In the genomic region with DNA sequence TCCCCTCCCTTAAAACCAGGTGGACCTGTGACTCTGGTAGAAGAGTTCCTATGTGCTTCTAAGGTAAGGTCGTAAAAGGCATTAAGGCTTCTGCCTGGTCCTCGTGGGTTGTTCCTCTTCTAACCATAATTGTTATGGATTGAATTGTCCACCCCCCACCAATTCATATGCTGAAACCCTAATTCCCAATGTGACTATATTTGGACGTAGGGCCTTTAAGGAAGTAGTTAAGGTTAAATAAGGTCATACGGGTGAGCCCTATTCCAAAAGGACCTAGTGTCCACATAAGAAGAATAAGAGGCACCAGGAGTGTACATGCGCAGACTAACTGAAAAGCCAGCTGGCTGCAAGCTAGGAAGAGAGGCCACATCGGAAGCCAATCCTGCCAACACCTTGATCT, we compare ENCODE assay signal across 11 cellular contexts. TPM values are rescaled to one million over a fixed set of nuclear protein-coding genes. Genes with fewer than 3 reads are reported as not detected.
A peak's percentile ranks its signal among the peaks of the same experiment; 100 is the strongest.
DNase-seq lines count a peak whose midpoint lies in the region; ATAC-seq, FAIRE-seq and TF ChIP-seq lines count a peak whose summit lies in the region.
"Had no signal": no experiment of that assay in that cellular context is flagged by ENCODE, and none has a peak within 500 bp of the region (broad histone marks: within the 10 kb centered on the region; RNA-seq: fewer than 3 reads in every experiment).

No MANE protein-coding gene starts in this region.

- peaks cover 35% of the 10 kb centered on the region for H3K36me3 Mint-ChIP-seq in T-cell

- no peaks in the 10 kb centered on the region for H3K9me3 Mint-ChIP-seq in T-cell

- in situ Hi-C loops in HepG2 (cut with HindIII; ENCODE audit: extremely low pct_ligation_motif_present, low pct_unique_long_range_greater_than_20kb), result no loop called here

- no peak for TF ChIP-seq RAD21 in HepG2 (CRISPR knock-in tag; IDR thresholded peaks at IDR 0.05)

- POLR2A ChIA-PET in HepG2 (lab: Yijun Ruan, JAX) (no interaction called here), T-cell (lab: Charles Lee) (interaction anchor here in 1 of 2 donors (0.7 to 1.1 kb wide), 2 partner anchors 16 to 279 kb away, joined by 6 to 7 read pairs; no protein-coding TSS in a partner anchor)

- peaks cover 62 to 79% (median 68%) of the 10 kb centered on the region in 3 donors for H3K4me1 Mint-ChIP-seq in T-cell

- no peak for TF ChIP-seq POLR2A in HepG2 (IDR thresholded peaks at IDR 0.05; ENCODE audit: insufficient read depth in 1 of 2, low read depth in 2 of 2, low read length in 2 of 2)
- TF ChIP-seq POLR2A in right lobe of liver (IDR thresholded peaks at IDR 0.05), result no peak

- H3K4me3 Mint-ChIP-seq in T-cell, result peak overlapping the region; percentile 52 to 86 (median 60)

- H3K79me2 ChIP-seq in HepG2 (ENCODE audit: insufficient read depth, low read length), result peaks cover 38% of the 10 kb centered on the region

- H3K4me2 ChIP-seq in HepG2 (ENCODE audit: low read depth, low read length), result peak overlapping the region; percentile 78

- 98% methylated on average over 5 of the region's 6 CpGs for WGBS in HepG2 (ENCODE audit: low lambda C conversion rate)
- 73% methylated on average over 6 of the region's 6 CpGs for WGBS in right lobe of liver (ENCODE audit: insufficient coverage, low coverage, low lambda C conversion rate, missing lambda C conversion rate)

- no peak overlapping the region for H2AFZ ChIP-seq in HepG2 (ENCODE audit: low read length)

- no peak for DNase-seq in HepG2 (ENCODE audit: low spot score)
- DNase-seq in right lobe of liver, result no peak
- no peak for DNase-seq in T-cell
- DNase-seq in upper lobe of right lung, result no peak
- DNase-seq in GF-D8 (lab: John Stamatoyannopoulos, UW), result no peak
- no peak for DNase-seq in NCI-H146 (lab: John Stamatoyannopoulos, UW)
- DNase-seq in posterior cingulate gyrus, result no peak
- DNase-seq: activated naive CD4-positive, alpha-beta T cell treated with anti-CD3 and anti-CD28 coated beads, Interleukin-2, amount 50 U/mL, for 16 hours; COR-L47; NCI-H510A treated with DMSO at 0.1 percent for 48 hours had no signal

- H3K27ac Mint-ChIP-seq in T-cell, result peak overlapping the region in 1 of 2 donors; percentile 47

- CTCF ChIA-PET in HepG2 (lab: Yijun Ruan, JAX; ENCODE audit: low intra/inter-chr PET ratio, low total read pairs) (no interaction called here), T-cell (lab: Charles Lee) (no interaction called here)

- H3K36me3 ChIP-seq in HepG2 (replicated peaks in 1 of 2; ENCODE audit: control insufficient read depth in 1 of 2, insufficient read depth in 2 of 2, low read length in 2 of 2) (peaks cover 0 to 6% of the 10 kb centered on the region in 2 experiments; a peak in 2 of 5 replicates), right lobe of liver (peaks cover 0 to 6% (median 0%) of the 10 kb centered on the region in 4 donors), iPS-20b (ENCODE audit: insufficient read depth, low read depth, low read length) (peaks cover 16% of the 10 kb centered on the region; the same call in 1 of the 2 replicates), upper lobe of right lung (peaks cover 24% of the 10 kb centered on the region)

- no peak overlapping the region for H3K9ac ChIP-seq in HepG2 (ENCODE audit: insufficient read depth, low read depth, low read length)
- H3K9ac ChIP-seq in iPS-20b (ENCODE audit: low read depth, low read length), result no peak overlapping the region

- intact Hi-C loops in HepG2 (cut with micrococcal nuclease; ENCODE audit: unreplicated experiment), result loop anchor here (5.0 kb wide), 2 partner anchors 59 to 271 kb away; partner anchors contain the start of gene NEO1
- intact Hi-C loops in right lobe of liver (cut with DNase I), result no loop called here
- intact Hi-C loops in upper lobe of right lung (cut with DNase I), result no loop called here
- intact Hi-C loops in posterior cingulate gyrus (cut with DNase I), result loop anchor here (5.0 to 10.0 kb wide), 2 partner anchors 463 to 851 kb away; partner anchors contain the start of gene NPTN

- no TSS peak for BruUV-seq in HepG2 (replicated peaks; lab: Mats Ljungman, UMichigan)

- H3K9me3 ChIP-seq in HepG2 (ENCODE audit: low read length) (no peaks in the 10 kb centered on the region), right lobe of liver (no peaks in the 10 kb centered on the region), iPS-20b (ENCODE audit: insufficient read depth, low read depth, low read length) (no peaks in the 10 kb centered on the region), upper lobe of right lung (no peaks in the 10 kb centered on the region)

- H3K27me3 ChIP-seq in HepG2 (ENCODE audit: control insufficient read depth in 1 of 2, insufficient read depth in 2 of 2, low read length in 2 of 2), result no peaks in the 10 kb centered on the region; a peak in 1 of 5 replicates
- no peaks in the 10 kb centered on the region for H3K27me3 ChIP-seq in right lobe of liver
- H3K27me3 ChIP-seq in iPS-20b (ENCODE audit: insufficient read depth, low read length), result no peaks in the 10 kb centered on the region
- no peaks in the 10 kb centered on the region for H3K27me3 ChIP-seq in upper lobe of right lung

- no peak for TF ChIP-seq EP300 in HepG2 (IDR thresholded peaks at IDR 0.05; ENCODE audit: low read depth in 2 of 2, low read length in 2 of 2)
- TF ChIP-seq EP300 in HepG2 (CRISPR knock-in tag; IDR thresholded peaks at IDR 0.05; ENCODE audit: borderline replicate concordance), result no peak

- H3K4me1 ChIP-seq in HepG2 (ENCODE audit: insufficient read depth, low read length), result peaks cover 43% of the 10 kb centered on the region
- peaks cover 0 to 14% (median 8%) of the 10 kb centered on the region in 4 donors for H3K4me1 ChIP-seq in right lobe of liver
- H3K4me1 ChIP-seq in iPS-20b (ENCODE audit: insufficient read depth, low read length), result peaks cover 7% of the 10 kb centered on the region
- H3K4me1 ChIP-seq in upper lobe of right lung, result peaks cover 24% of the 10 kb centered on the region

- no peaks in the 10 kb centered on the region for H3K27me3 Mint-ChIP-seq in T-cell

- H3K4me3 ChIP-seq in HepG2 (replicated peaks in 1 of 3; ENCODE audit: insufficient read depth in 1 of 3, low read depth in 2 of 3, low read length in 3 of 3) (peak overlapping the region; percentile 19 to 94 (median 93); a peak in 4 of 6 replicates), right lobe of liver (no peak overlapping the region), iPS-20b (ENCODE audit: low read length) (peak overlapping the region; percentile 98), upper lobe of right lung (peak overlapping the region; percentile 98)

- ATAC-seq in HepG2 (no peak), right lobe of liver (no peak), T-cell (replicated peaks in 1 of 4) (no peak), upper lobe of right lung (no peak)

- no peaks in the 10 kb centered on the region; the same call in 1 of the 2 replicates for H4K20me1 ChIP-seq in HepG2 (ENCODE audit: insufficient read depth, low read length)

- TF ChIP-seq CTCF in HepG2 (CRISPR knock-in tag; IDR thresholded peaks at IDR 0.05), result no peak
- TF ChIP-seq CTCF in right lobe of liver (IDR thresholded peaks at IDR 0.05), result no peak
- no peak for TF ChIP-seq CTCF in upper lobe of right lung (IDR thresholded peaks at IDR 0.05)

- H3K27ac ChIP-seq in HepG2 (ENCODE audit: extremely low read length, insufficient read depth, low read length), result no peak overlapping the region
- H3K27ac ChIP-seq in right lobe of liver, result no peak overlapping the region
- H3K27ac ChIP-seq in iPS-20b (ENCODE audit: low read length), result no peak overlapping the region
- H3K27ac ChIP-seq in upper lobe of right lung, result no peak overlapping the region

- no peak for FAIRE-seq in HepG2 (lab: Jason Lieb, UNC)

TF ChIP-seq in HepG2, 621 proteins besides CTCF, POLR2A, EP300 and RAD21:
- no peak for TF ChIP-seq ZNF557 (CRISPR knock-in tag; IDR thresholded peaks at IDR 0.05)
- no peak for TF ChIP-seq TMF1 (CRISPR knock-in tag; IDR thresholded peaks at IDR 0.05; ENCODE audit: low read depth)
- no peak for TF ChIP-seq JUN (CRISPR knock-in tag; IDR thresholded peaks at IDR 0.05)
- TF ChIP-seq ZNF784 (CRISPR knock-in tag; IDR thresholded peaks at IDR 0.05; ENCODE audit: borderline replicate concordance), result no peak
- no peak for TF ChIP-seq TGIF2 (CRISPR knock-in tag; IDR thresholded peaks at IDR 0.05)

RNA-seq across cellular contexts. Expression of gene ADPGK, which starts 1.9 kb away (rescaled TPM):
- total RNA-seq in HepG2 (2016; rRNA removed; fragmentation: Illumina TruSeq; extraction: Trizol), result 33.5 and 67.5 TPM in 2 replicates
- 22.4 and 27.1 TPM in 2 replicates for total RNA-seq in HepG2 (2016; cell fraction: cytosol; rRNA removed; fragmentation: Illumina TruSeq; extraction: Trizol; ENCODE audit: low read depth)
- 32.0 and 67.5 TPM in 2 replicates for total RNA-seq in HepG2 (2016; cell fraction: insoluble cytoplasmic fraction; rRNA removed; fragmentation: Illumina TruSeq; extraction: Trizol)
- 22.2 and 23.4 TPM in 2 replicates for total RNA-seq in HepG2 (2016; cell fraction: membrane; rRNA removed; fragmentation: Illumina TruSeq; extraction: Trizol)
- 67.5 and 93.2 TPM in 2 replicates for total RNA-seq in HepG2 (2016; cell fraction: nucleus; rRNA removed; fragmentation: Illumina TruSeq; extraction: Trizol)
- 59.4 and 61.6 TPM in 2 replicates for polyA plus RNA-seq in HepG2 (2011; rRNA removed)
- polyA plus RNA-seq in HepG2 (2011; cell fraction: cytosol; rRNA removed), result 41.8 and 45.0 TPM in 2 replicates
- polyA plus RNA-seq in HepG2 (2011; cell fraction: nucleus; rRNA removed), result 62.2 and 69.8 TPM in 2 replicates
- polyA plus RNA-seq in HepG2 (2012), result 29.7 and 33.7 TPM in 2 replicates
- polyA plus RNA-seq in HepG2 (2016; cell fraction: cytosol; fragmentation: Illumina TruSeq; extraction: Trizol; ENCODE audit: low read depth), result 4.6 and 4.9 TPM in 2 replicates
- 25.8 and 28.0 TPM in 2 replicates for polyA plus RNA-seq in HepG2 (2016; cell fraction: insoluble cytoplasmic fraction; fragmentation: Illumina TruSeq; extraction: Trizol; ENCODE audit: low read depth)
- polyA plus RNA-seq in HepG2 (2016; cell fraction: membrane; fragmentation: Illumina TruSeq; extraction: Trizol; ENCODE audit: low read depth), result 10.4 and 11.2 TPM in 2 replicates
- polyA plus RNA-seq in HepG2 (2016; cell fraction: nucleus; fragmentation: Illumina TruSeq; extraction: Trizol; ENCODE audit: insufficient read depth, low read depth), result 113 and 118 TPM in 2 replicates
- 47.4 and 81.7 TPM in 2 replicates for polyA minus RNA-seq in HepG2 (2011; rRNA and poly(A)+ RNA removed; ENCODE audit: low replicate concordance)
- 17.2 and 21.0 TPM in 2 replicates for polyA minus RNA-seq in HepG2 (2011; cell fraction: cytosol; rRNA and poly(A)+ RNA removed)
- 86.3 and 91.4 TPM in 2 replicates for polyA minus RNA-seq in HepG2 (2011; cell fraction: nucleus; rRNA and poly(A)+ RNA removed)
- 10 to 100 TPM; 13.9 to 22.1 (median 19.8) TPM for total RNA-seq in right lobe of liver
- 100 to 1,000 TPM in 3 of 5 donors, 10 to 100 TPM in 2; 97.0 to 106 (median 102) TPM for total RNA-seq in T-cell
- total RNA-seq in upper lobe of right lung, result 74.2 TPM

Comparison
In these comparisons a context has a peak if more than half of its experiments do, and no peak if none do; other contexts are left out.
1. H3K4me3 ChIP-seq: peak in HepG2 (3 of 3), iPS-20b (single experiment) and upper lobe of right lung (single experiment); none in right lobe of liver (0 of 3).
2. intact Hi-C loops: an anchor here in HepG2 (5.0 kb wide) and posterior cingulate gyrus (5.0 to 10.0 kb wide); none called in right lobe of liver and upper lobe of right lung.